In genomic region chr1:93904228-93904627, GRCh38 we compare ENCODE assay signal across 2 cellular contexts.
TF ChIP-seq lines count a peak whose summit lies in the region.

No MANE protein-coding gene starts in this region.

TF ChIP-seq in IMR-90, 13 proteins besides CTCF, POLR2A, EP300 and RAD21:
- TF ChIP-seq, protein P1, sequence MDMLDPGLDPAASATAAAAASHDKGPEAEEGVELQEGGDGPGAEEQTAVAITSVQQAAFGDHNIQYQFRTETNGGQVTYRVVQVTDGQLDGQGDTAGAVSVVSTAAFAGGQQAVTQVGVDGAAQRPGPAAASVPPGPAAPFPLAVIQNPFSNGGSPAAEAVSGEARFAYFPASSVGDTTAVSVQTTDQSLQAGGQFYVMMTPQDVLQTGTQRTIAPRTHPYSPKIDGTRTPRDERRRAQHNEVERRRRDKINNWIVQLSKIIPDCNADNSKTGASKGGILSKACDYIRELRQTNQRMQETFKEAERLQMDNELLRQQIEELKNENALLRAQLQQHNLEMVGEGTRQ (IDR thresholded peaks at IDR 0.05; ENCODE audit: low read depth, low read length): no peak
- TF ChIP-seq MAFK (IDR thresholded peaks at IDR 0.05; ENCODE audit: low read depth, low read length): peak; percentile 57

TF ChIP-seq in HepG2, 621 proteins besides CTCF, POLR2A, EP300 and RAD21:
- TF ChIP-seq SKIL (CRISPR knock-in tag; IDR thresholded peaks at IDR 0.05; ENCODE audit: borderline replicate concordance): no peak
- TF ChIP-seq MAFK (conservative IDR thresholded peaks at IDR 0.05 in 1 of 2, IDR thresholded peaks at IDR 0.05 in 1 of 2; ENCODE audit: low read length in 2 of 2): peak; percentile 44 to 69; a peak in 3 of 4 replicates
- peak; percentile 43; the same call in 1 of the 2 replicates for TF ChIP-seq MAFF (IDR thresholded peaks at IDR 0.05; ENCODE audit: low read depth, low read length)
